Comparison of ENCODE assay signal across 14 cellular contexts in genomic region chr15:98485451-98485850, GRCh38.
A peak's percentile ranks its signal among the peaks of the same experiment; 100 is the strongest.
DNase-seq lines count a peak whose midpoint lies in the region; ATAC-seq lines count a peak whose summit lies in the region.
"Had no signal": no experiment of that assay in that cellular context is flagged by ENCODE, and none has a peak within 500 bp of the region (broad histone marks: within the 10 kb centered on the region; RNA-seq: fewer than 3 reads in every experiment).

No MANE protein-coding gene starts in this region.

- H3K4me1 ChIP-seq in adipocyte (ENCODE audit: control insufficient read depth, insufficient read depth, low read length): no peaks in the 10 kb centered on the region
- H3K4me1 ChIP-seq: A549, Caco-2 had no signal

- DNase-seq in DMS53 (lab: John Stamatoyannopoulos, UW) (peak; percentile 13), DMS53 treated with DMSO at 0.1 percent for 48 hours (lab: John Stamatoyannopoulos, UW; ENCODE audit: unreplicated experiment) (no peak), adipocyte (ENCODE audit: low read depth) (peak; percentile 24), COLO668 (lab: John Stamatoyannopoulos, UW; ENCODE audit: unreplicated experiment) (no peak)
- DNase-seq: AML-193; Caco-2; Calu3; CD4-positive, alpha-beta T cell; CD8-positive, alpha-beta T cell; DMS79 treated with DMSO at 0.1 percent for 48 hours; GF-D8 had no signal

- no peak for ATAC-seq in GM21528 (IDR thresholded peaks at IDR 0.05; ENCODE audit: low FRiP score, unreplicated experiment)
- ATAC-seq: A549; CD8-positive, alpha-beta T cell had no signal

- H3K4me3 ChIP-seq in adipocyte (ENCODE audit: low read length): no peak overlapping the region
- H3K4me3 ChIP-seq: A549; BLaER1 treated with 17β-estradiol and CSF1 and Interleukin-3, amounts not matched to agents 10 nM and 100 nM had no signal

- no peak overlapping the region for H3K9ac ChIP-seq in adipocyte (ENCODE audit: low read length)
- H3K9ac ChIP-seq: BLaER1 treated with 17β-estradiol and CSF1 and Interleukin-3, amounts not matched to agents 10 nM and 100 nM had no signal

- no peaks in the 10 kb centered on the region for H3K36me3 ChIP-seq in adipocyte (ENCODE audit: control insufficient read depth, insufficient read depth, low read length, severe bottlenecking)
- H3K36me3 ChIP-seq: BLaER1 treated with 17β-estradiol and CSF1 and Interleukin-3, amounts not matched to agents 10 nM and 100 nM had no signal

- no peaks in the 10 kb centered on the region for H3K27me3 ChIP-seq in adipocyte (replicated peaks; ENCODE audit: control insufficient read depth, insufficient read depth, low read length)
- H3K27me3 ChIP-seq: BLaER1 treated with 17β-estradiol and CSF1 and Interleukin-3, amounts not matched to agents 10 nM and 100 nM had no signal

- peaks cover 28% of the 10 kb centered on the region for H3K9me3 ChIP-seq in adipocyte (ENCODE audit: control insufficient read depth, low read length)

Comparison
In these comparisons a context has a peak if more than half of its experiments do, and no peak if none do; other contexts are left out.
1. DNase-seq: peak in DMS53 (single experiment) and adipocyte (single experiment); none in DMS53 treated with DMSO at 0.1 percent for 48 hours (single experiment) and COLO668 (single experiment).